Comparison of ENCODE assay signal across 11 cellular contexts in genomic region chr22:39559456-39560105, GRCh38. TPM values are rescaled to one million over a fixed set of nuclear protein-coding genes. Genes with fewer than 3 reads are reported as not detected.
DNase-seq lines count a peak whose midpoint lies in the region; ATAC-seq and TF ChIP-seq lines count a peak whose summit lies in the region.
"Had no signal": no experiment of that assay in that cellular context is flagged by ENCODE, and none has a peak within 500 bp of the region (broad histone marks: within the 10 kb centered on the region; RNA-seq: fewer than 3 reads in every experiment).

No MANE protein-coding gene starts in this region.

- no peaks in the 10 kb centered on the region for H3K4me1 ChIP-seq in BE2C
- no peaks in the 10 kb centered on the region for H3K4me1 ChIP-seq in GM23248 (ENCODE audit: insufficient read depth)

- H3K27ac ChIP-seq in GM23248: no peak overlapping the region
- H3K27ac ChIP-seq: upper lobe of left lung had no signal

- in situ Hi-C loops in GM23248 (cut with MboI): loop anchor here (25.0 kb wide), 1 partner anchor 778 kb away; the partner anchor contains the start of gene ADSL

- H3K4me3 ChIP-seq in BE2C (ENCODE audit: low read depth, low read length) (no peak overlapping the region), GM23248 (no peak overlapping the region)
- H3K4me3 ChIP-seq: upper lobe of left lung had no signal

- peaks cover 52% of the 10 kb centered on the region for H3K27me3 Mint-ChIP-seq in WTC11 (ENCODE audit: low read depth)

- POLR2A ChIA-PET in WTC11 (lab: Charles Lee): interaction anchor here (1.1 kb wide), 1 partner anchor 15 kb away, joined by 3 read pairs; no protein-coding TSS in a partner anchor

- peaks cover 7% of the 10 kb centered on the region for H3K4me1 Mint-ChIP-seq in WTC11

- no peaks in the 10 kb centered on the region for H3K36me3 Mint-ChIP-seq in WTC11

- H3K9me3 Mint-ChIP-seq in WTC11: no peaks in the 10 kb centered on the region

- TF ChIP-seq CTCF in BE2C (IDR thresholded peaks at IDR 0.05; ENCODE audit: low read depth, low read length) (peak; percentile 68), WTC11 (IDR thresholded peaks at IDR 0.05) (peak; percentile 62; the same call in 1 of the 2 replicates)

- peak; percentile 73 for ATAC-seq in WTC11
- no peak for ATAC-seq in HG03469 (IDR thresholded peaks at IDR 0.05; ENCODE audit: unreplicated experiment)
- no peak for ATAC-seq in GM18867 (IDR thresholded peaks at IDR 0.05; ENCODE audit: unreplicated experiment)
- ATAC-seq in HG02798 (IDR thresholded peaks at IDR 0.05; ENCODE audit: poor library complexity, unreplicated experiment): no peak
- no peak for ATAC-seq in GM21786 (IDR thresholded peaks at IDR 0.05; ENCODE audit: unreplicated experiment)

- CTCF ChIA-PET in WTC11 (lab: Charles Lee): interaction anchor here (0.6 to 2.6 kb wide), 31 partner anchors 9 to 485 kb away, joined by 3 to 24 read pairs (median 4); no protein-coding TSS in a partner anchor

- H4K20me1 ChIP-seq in GM23248 (ENCODE audit: insufficient read depth): no peaks in the 10 kb centered on the region

- no peak overlapping the region for H3K27ac Mint-ChIP-seq in WTC11

- no peak overlapping the region for H3K4me2 ChIP-seq in GM23248 (ENCODE audit: unreplicated experiment)

- H3K9ac ChIP-seq in GM23248: no peak overlapping the region

- H3F3A ChIP-seq in GM23248 (ENCODE audit: insufficient read depth): no peaks in the 10 kb centered on the region

- WGBS in GM23248 (ENCODE audit: low coverage in 1 of 2, low lambda C conversion rate in 2 of 2, missing lambda C conversion rate in 2 of 2), 2 experiments: 43 to 50% methylated on average over 9 to 11 of the region's 11 CpGs

- DNase-seq in BE2C (peak; percentile 42), GM23248 (peak; percentile 50), WTC11 (ENCODE audit: low spot score) (peak; percentile 82), iPS-NIHi11 (ENCODE audit: low spot score) (peak; percentile 88)
- DNase-seq: activated CD8-positive, alpha-beta memory T cell treated with anti-CD3 and anti-CD28 coated beads, Interleukin-2, amount 50 U/mL, for 48 hours; NCI-H524; upper lobe of left lung had no signal

- no peak overlapping the region for H2AFZ ChIP-seq in GM23248

- H3K36me3 ChIP-seq in BE2C (no peaks in the 10 kb centered on the region), GM23248 (ENCODE audit: low read depth) (no peaks in the 10 kb centered on the region)
- H3K36me3 ChIP-seq: upper lobe of left lung had no signal

- no peaks in the 10 kb centered on the region for H3K9me2 ChIP-seq in GM23248 (ENCODE audit: insufficient read depth)

- H3K9me3 ChIP-seq in BE2C (no peaks in the 10 kb centered on the region; the same call in 1 of the 2 replicates), GM23248 (ENCODE audit: low read depth) (no peaks in the 10 kb centered on the region)
- H3K9me3 ChIP-seq: upper lobe of left lung had no signal

- H3K27me3 ChIP-seq in BE2C (peaks cover 24% of the 10 kb centered on the region), GM23248 (replicated peaks; ENCODE audit: insufficient read depth) (peaks cover 45% of the 10 kb centered on the region)

- no peaks in the 10 kb centered on the region for H3K79me2 ChIP-seq in GM23248 (ENCODE audit: insufficient read depth)

- H3K4me3 Mint-ChIP-seq in WTC11: no peak overlapping the region

TF ChIP-seq in WTC11, 78 proteins besides CTCF, POLR2A, EP300 and RAD21:
- no peak for TF ChIP-seq MYBL2 (CRISPR knock-in tag; IDR thresholded peaks at IDR 0.05)
- TF ChIP-seq SMAD4 (CRISPR knock-in tag; IDR thresholded peaks at IDR 0.05): no peak
- peak; percentile 86; the same call in 1 of the 2 replicates for TF ChIP-seq ESRRA (CRISPR knock-in tag; IDR thresholded peaks at IDR 0.05; ENCODE audit: borderline replicate concordance)
- no peak for TF ChIP-seq IRF1 (CRISPR knock-in tag; IDR thresholded peaks at IDR 0.05)
- TF ChIP-seq, protein P1, sequence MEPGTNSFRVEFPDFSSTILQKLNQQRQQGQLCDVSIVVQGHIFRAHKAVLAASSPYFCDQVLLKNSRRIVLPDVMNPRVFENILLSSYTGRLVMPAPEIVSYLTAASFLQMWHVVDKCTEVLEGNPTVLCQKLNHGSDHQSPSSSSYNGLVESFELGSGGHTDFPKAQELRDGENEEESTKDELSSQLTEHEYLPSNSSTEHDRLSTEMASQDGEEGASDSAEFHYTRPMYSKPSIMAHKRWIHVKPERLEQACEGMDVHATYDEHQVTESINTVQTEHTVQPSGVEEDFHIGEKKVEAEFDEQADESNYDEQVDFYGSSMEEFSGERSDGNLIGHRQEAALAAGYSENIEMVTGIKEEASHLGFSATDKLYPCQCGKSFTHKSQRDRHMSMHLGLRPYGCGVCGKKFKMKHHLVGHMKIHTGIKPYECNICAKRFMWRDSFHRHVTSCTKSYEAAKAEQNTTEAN (CRISPR knock-in tag; IDR thresholded peaks at IDR 0.05): no peak

RNA-seq across cellular contexts. Expression of gene CACNA1I, which starts 11.0 kb away (rescaled TPM):
- not detected for polyA plus RNA-seq in BE2C (2012; ENCODE audit: insufficient read depth, insufficient read length, low read depth)
- not detected in 2 replicates for total RNA-seq in GM23248 (2014; rRNA removed; shearing (Covaris generic))
- not detected in 2 replicates for polyA plus RNA-seq in GM23248 (2016; fragmentation: Nextera tagmentation; extraction: Ambion mirVana)
- total RNA-seq in WTC11 (2021): 2.1 to 2.9 TPM (median 2.3 TPM) in 3 replicates

RNA-seq across cellular contexts. Expression of gene RPS19BP1, which starts 27.0 kb away (rescaled TPM):
- 624 TPM for polyA plus RNA-seq in BE2C (2012; ENCODE audit: insufficient read depth, insufficient read length, low read depth)
- total RNA-seq in GM23248 (2014; rRNA removed; shearing (Covaris generic)): 81.6 and 93.9 TPM in 2 replicates
- 114 and 119 TPM in 2 replicates for polyA plus RNA-seq in GM23248 (2016; fragmentation: Nextera tagmentation; extraction: Ambion mirVana)
- 88.9 to 102 TPM (median 89.0 TPM) in 3 replicates for total RNA-seq in WTC11 (2021)

RNA-seq across cellular contexts. Expression of gene ATF4, which starts 39.2 kb away (rescaled TPM):
- polyA plus RNA-seq in BE2C (2012; ENCODE audit: insufficient read depth, insufficient read length, low read depth): 1,602 TPM
- 481 and 529 TPM in 2 replicates for total RNA-seq in GM23248 (2014; rRNA removed; shearing (Covaris generic))
- 282 and 293 TPM in 2 replicates for polyA plus RNA-seq in GM23248 (2016; fragmentation: Nextera tagmentation; extraction: Ambion mirVana)
- total RNA-seq in WTC11 (2021): 361 to 460 TPM (median 371 TPM) in 3 replicates

RNA-seq across cellular contexts. Expression of gene MIEF1, which starts 57.5 kb away (rescaled TPM):
- 117 TPM for polyA plus RNA-seq in BE2C (2012; ENCODE audit: insufficient read depth, insufficient read length, low read depth)
- 26.2 and 27.1 TPM in 2 replicates for total RNA-seq in GM23248 (2014; rRNA removed; shearing (Covaris generic))
- 20.2 and 20.6 TPM in 2 replicates for polyA plus RNA-seq in GM23248 (2016; fragmentation: Nextera tagmentation; extraction: Ambion mirVana)
- 31.5 to 38.7 TPM (median 31.9 TPM) in 3 replicates for total RNA-seq in WTC11 (2021)
